18 cellular contexts compared by ENCODE assay signal in the genomic region with DNA sequence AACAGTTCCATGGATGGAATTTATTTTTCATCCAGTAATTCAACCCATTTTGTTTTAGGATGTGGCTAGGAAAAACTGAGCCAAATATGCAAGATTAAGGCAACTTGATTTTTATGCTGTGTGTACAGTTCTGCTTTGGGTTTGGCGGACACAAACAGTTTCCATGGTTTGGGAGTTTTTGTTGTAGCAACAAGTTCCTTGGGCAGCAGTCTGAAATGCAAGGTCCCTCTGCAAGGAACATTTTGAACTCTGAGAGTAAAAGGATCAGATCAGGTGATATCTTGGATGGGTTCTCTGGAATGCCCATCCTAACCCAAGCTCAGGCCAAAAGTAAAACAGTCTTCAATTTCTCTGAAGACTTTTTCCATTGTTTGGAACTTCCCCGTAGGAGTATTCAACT.
DNase-seq lines count a peak whose midpoint lies in the region; ATAC-seq and TF ChIP-seq lines count a peak whose summit lies in the region.
"Had no signal": no experiment of that assay in that cellular context is flagged by ENCODE, and none has a peak within 500 bp of the region (broad histone marks: within the 10 kb centered on the region; RNA-seq: fewer than 3 reads in every experiment).

No MANE protein-coding gene starts in this region.

- H3K9ac ChIP-seq in neural progenitor cell: no peak overlapping the region
- H3K9ac ChIP-seq: BLaER1 had no signal

- peaks cover 19% of the 10 kb centered on the region for H3K4me1 Mint-ChIP-seq in neural progenitor cell
- H3K4me1 Mint-ChIP-seq: memory B cell had no signal

- DNase-seq in caudate nucleus (lab: John Stamatoyannopoulos, UW) (no peak), Right ventricle myocardium superior (no peak), neural progenitor cell (ENCODE audit: low spot score) (no peak), aorta (no peak), SHP77 (lab: John Stamatoyannopoulos, UW) (no peak), NCI-H82 (lab: John Stamatoyannopoulos, UW) (no peak)
- no peak for DNase-seq in central memory CD4-positive, alpha-beta T cell
- DNase-seq: GF-D8; glutamatergic neuron; MG63; NCI-H187; stimulated activated CD4-positive, alpha-beta T cell treated with anti-CD3 and anti-CD28 coated beads, Interleukin-4, amount 100 ng/mL, for 1 hour had no signal

- no peak overlapping the region for H3K27ac Mint-ChIP-seq in neural progenitor cell
- H3K27ac Mint-ChIP-seq: activated T-helper 1 cell treated with anti-CD3 and anti-CD28 coated beads, Interleukin-12 subunit alpha, Interleukin-12 subunit beta, Interleukin-2, Interleukin-4 antibody, amounts not matched to agents 30 ng/mL and 10 ng/mL and 1 ng/mL, durations not matched to agents 14 hours and 24 hours and 36 hours; memory B cell; T-helper 1 cell treated with Interleukin-12 subunit alpha and Interleukin-12 subunit beta and Interleukin-4 antibody, amounts not matched to agents 30 μg/mL and 1 μg/mL, for 36 hours had no signal

- intact Hi-C loops in Right ventricle myocardium superior (cut with DNase I) (no loop called here), aorta (cut with DNase I) (no loop called here)

- H2AFZ ChIP-seq in neural progenitor cell (replicated peaks): peak overlapping the region; percentile 33

- WGBS in aorta, 2 donors: 26 to 45% methylated on average over 2 of the region's 2 CpGs

- no peak overlapping the region for H3K4me3 Mint-ChIP-seq in neural progenitor cell
- H3K4me3 Mint-ChIP-seq: activated T-helper 1 cell treated with anti-CD3 and anti-CD28 coated beads, Interleukin-12 subunit alpha, Interleukin-12 subunit beta, Interleukin-2, Interleukin-4 antibody, amounts not matched to agents 30 ng/mL and 10 ng/mL and 1 ng/mL, durations not matched to agents 14 hours and 24 hours and 36 hours; memory B cell; T-helper 1 cell treated with Interleukin-12 subunit alpha and Interleukin-12 subunit beta and Interleukin-4 antibody, amounts not matched to agents 30 μg/mL and 1 μg/mL, for 36 hours had no signal

- no peaks in the 10 kb centered on the region for H3K36me3 Mint-ChIP-seq in neural progenitor cell
- H3K36me3 Mint-ChIP-seq: memory B cell had no signal

- ATAC-seq in Right ventricle myocardium superior (ENCODE audit: poor library complexity) (peak; percentile 76), aorta (ENCODE audit: low FRiP score) (peak; percentile 78)

- H3K27me3 ChIP-seq in neural progenitor cell (no peaks in the 10 kb centered on the region), aorta (ENCODE audit: control insufficient read depth in 1 of 2, insufficient read depth in 2 of 2, low read length in 1 of 2) (no peaks in the 10 kb centered on the region)
- H3K27me3 ChIP-seq: BLaER1, MG63, right lobe of liver had no signal

- H3F3A ChIP-seq in neural progenitor cell (ENCODE audit: low read depth): no peaks in the 10 kb centered on the region

- H3K9me3 ChIP-seq in neural progenitor cell (ENCODE audit: low read depth) (no peaks in the 10 kb centered on the region), aorta (ENCODE audit: control insufficient read depth, low read length) (no peaks in the 10 kb centered on the region)
- H3K9me3 ChIP-seq: BLaER1, MG63, right lobe of liver had no signal

- H3K79me2 ChIP-seq in neural progenitor cell (ENCODE audit: low read depth): no peaks in the 10 kb centered on the region

- H3K27ac ChIP-seq in caudate nucleus (ENCODE audit: low read depth, low read length): peak overlapping the region; percentile 69
- no peak overlapping the region for H3K27ac ChIP-seq in neural progenitor cell
- H3K27ac ChIP-seq in aorta (ENCODE audit: low read depth in 1 of 2, low read length in 2 of 2): peak overlapping the region in 1 of 2 donors; percentile 89
- H3K27ac ChIP-seq: BLaER1, right lobe of liver, VCaP had no signal

- H3K4me1 ChIP-seq in neural progenitor cell: no peaks in the 10 kb centered on the region
- H3K4me1 ChIP-seq in aorta (ENCODE audit: control insufficient read depth in 1 of 2, insufficient read depth in 2 of 2, low read length in 2 of 2): peaks cover 0 to 2% of the 10 kb centered on the region in 2 donors
- H3K4me1 ChIP-seq: BLaER1, right lobe of liver had no signal

- no peak for TF ChIP-seq CTCF in neural progenitor cell (IDR thresholded peaks at IDR 0.05)

- no peaks in the 10 kb centered on the region for H4K20me1 ChIP-seq in neural progenitor cell (ENCODE audit: low read depth)
- H4K20me1 ChIP-seq: BLaER1 had no signal

- H3K36me3 ChIP-seq in neural progenitor cell (no peaks in the 10 kb centered on the region), aorta (ENCODE audit: control insufficient read depth in 1 of 2, insufficient read depth in 2 of 2, low read length in 1 of 2) (no peaks in the 10 kb centered on the region)
- H3K36me3 ChIP-seq: BLaER1, MG63, right lobe of liver had no signal

- H3K27me3 Mint-ChIP-seq in neural progenitor cell (ENCODE audit: insufficient read depth, low read depth): peaks cover 6% of the 10 kb centered on the region

- H3K4me2 ChIP-seq in neural progenitor cell: no peak overlapping the region
- H3K4me2 ChIP-seq: BLaER1 had no signal

- H3K9me3 Mint-ChIP-seq in neural progenitor cell: peaks cover 5% of the 10 kb centered on the region
- H3K9me3 Mint-ChIP-seq: activated T-helper 1 cell treated with anti-CD3 and anti-CD28 coated beads, Interleukin-12 subunit alpha, Interleukin-12 subunit beta, Interleukin-2, Interleukin-4 antibody, amounts not matched to agents 30 ng/mL and 10 ng/mL and 1 ng/mL, durations not matched to agents 14 hours and 24 hours and 36 hours; T-helper 1 cell treated with Interleukin-12 subunit alpha and Interleukin-12 subunit beta and Interleukin-4 antibody, amounts not matched to agents 30 μg/mL and 1 μg/mL, for 36 hours had no signal

- H3K4me3 ChIP-seq in neural progenitor cell (no peak overlapping the region), aorta (ENCODE audit: low read length in 2 of 2) (no peak overlapping the region)
- H3K4me3 ChIP-seq: BLaER1, MG63, right lobe of liver had no signal
